Comparison of ENCODE assay signal across 17 cellular contexts in genomic region chr3:190326930-190327329, GRCh38. TPM values are rescaled to one million over a fixed set of nuclear protein-coding genes. Genes with fewer than 3 reads are reported as not detected.
A peak's percentile ranks its signal among the peaks of the same experiment; 100 is the strongest.
DNase-seq lines count a peak whose midpoint lies in the region; ATAC-seq, FAIRE-seq and TF ChIP-seq lines count a peak whose summit lies in the region.
"Had no signal": no experiment of that assay in that cellular context is flagged by ENCODE, and none has a peak within 500 bp of the region (broad histone marks: within the 10 kb centered on the region; RNA-seq: fewer than 3 reads in every experiment).

No MANE protein-coding gene starts in this region.

- H3K9me1 ChIP-seq in keratinocyte (ENCODE audit: control insufficient read depth, extremely low read depth, insufficient read depth, low read length) = no peaks in the 10 kb centered on the region

- H3K4me1 ChIP-seq in keratinocyte (ENCODE audit: control insufficient read depth, extremely low read depth, insufficient read depth, low read length) = peaks cover 35% of the 10 kb centered on the region
- peaks cover 4 to 8% of the 10 kb centered on the region in 2 donors for H3K4me1 ChIP-seq in thyroid gland

- no peaks in the 10 kb centered on the region for H3K36me3 Mint-ChIP-seq in activated T-cell treated with anti-CD3 and anti-CD28 coated beads, Interleukin-2, amount 50 U/mL, for 72 hours (ENCODE audit: insufficient read depth in 2 of 2)
- no peaks in the 10 kb centered on the region for H3K36me3 Mint-ChIP-seq in progenitor cell of endocrine pancreas (ENCODE audit: insufficient read depth)
- H3K36me3 Mint-ChIP-seq: activated naive CD8-positive, alpha-beta T cell treated with anti-CD3 and anti-CD28 coated beads for 36 hours had no signal

- no peak for ATAC-seq in activated T-cell treated with anti-CD3 and anti-CD28 coated beads, Interleukin-2, amount 50 U/mL, for 72 hours (replicated peaks in 1 of 2)
- peak; percentile 32 for ATAC-seq in esophagus mucosa
- no peak for ATAC-seq in GM19023 (IDR thresholded peaks at IDR 0.05; ENCODE audit: unreplicated experiment)

- dilution Hi-C loops in keratinocyte (cut with MboI; ENCODE audit: extremely low pct_ligation_motif_present, low sequenced_read_pairs) = no loop called here

- H3K9me3 ChIP-seq in keratinocyte (ENCODE audit: control insufficient read depth, low read depth, low read length) (no peaks in the 10 kb centered on the region), thyroid gland (no peaks in the 10 kb centered on the region)
- H3K9me3 ChIP-seq: lower lobe of right lung, neutrophil, thoracic aorta had no signal

- H3K4me3 ChIP-seq in keratinocyte (ENCODE audit: control insufficient read depth in 2 of 3, extremely low read depth in 1 of 3, insufficient read depth in 2 of 3, low read depth in 1 of 3, low read length in 3 of 3) (no peak overlapping the region), thyroid gland (replicated peaks in 1 of 3) (no peak overlapping the region)
- H3K4me3 ChIP-seq: lower lobe of right lung, thoracic aorta had no signal

- H3K36me3 ChIP-seq in keratinocyte (ENCODE audit: control insufficient read depth in 2 of 2, extremely low read depth in 1 of 2, insufficient read depth in 2 of 2, low read length in 2 of 2) (no peaks in the 10 kb centered on the region), thyroid gland (no peaks in the 10 kb centered on the region)
- H3K36me3 ChIP-seq: lower lobe of right lung, neutrophil, thoracic aorta had no signal

- no peak overlapping the region for H3K9ac ChIP-seq in keratinocyte (ENCODE audit: control insufficient read depth, extremely low read depth, insufficient read depth, low read length)

- DNase-seq in activated T-cell treated with anti-CD3 and anti-CD28 coated beads, Interleukin-2, amount 50 U/mL, for 72 hours = no peak
- DNase-seq in activated T-cell treated with anti-CD3 and anti-CD28 coated beads, Interleukin-2, amount 50 U/mL, for 1 hour = no peak
- DNase-seq in keratinocyte (ENCODE audit: low read depth, low spot score) (no peak), ureter (ENCODE audit: low spot score) (peak; percentile 58), thyroid gland (no peak), progenitor cell of endocrine pancreas (ENCODE audit: low spot score, unreplicated experiment) (no peak)
- DNase-seq: activated B cell treated with CpG ODN at 0.5 μM for 24 hours; activated naive CD8-positive, alpha-beta T cell treated with anti-CD3 and anti-CD28 coated beads for 36 hours; head of caudate nucleus; lower lobe of right lung; MV-4-11; NCI-H2227 treated with DMSO at 0.1 percent for 48 hours had no signal

- peak overlapping the region; percentile 38 for H2AFZ ChIP-seq in keratinocyte (ENCODE audit: control insufficient read depth, low read length)

- H3K4me3 Mint-ChIP-seq in activated T-cell treated with anti-CD3 and anti-CD28 coated beads, Interleukin-2, amount 50 U/mL, for 72 hours = no peak overlapping the region
- no peak overlapping the region for H3K4me3 Mint-ChIP-seq in progenitor cell of endocrine pancreas (ENCODE audit: low read depth)
- H3K4me3 Mint-ChIP-seq: activated B cell treated with CpG ODN at 0.5 μM for 24 hours; activated naive CD8-positive, alpha-beta T cell treated with anti-CD3 and anti-CD28 coated beads for 36 hours had no signal

- peaks cover 1% of the 10 kb centered on the region for H3K79me2 ChIP-seq in keratinocyte (ENCODE audit: control insufficient read depth, insufficient read depth, low read length)

- no peaks in the 10 kb centered on the region for H3K27me3 ChIP-seq in keratinocyte (ENCODE audit: control insufficient read depth, extremely low read depth, insufficient read depth, low read length)
- H3K27me3 ChIP-seq in thyroid gland = no peaks in the 10 kb centered on the region

- TF ChIP-seq CTCF in keratinocyte (optimal IDR thresholded peaks at IDR 0.05 in 1 of 3, IDR thresholded peaks at IDR 0.05 in 1 of 3, conservative IDR thresholded peaks at IDR 0.05 in 1 of 3; ENCODE audit: extremely low read depth in 1 of 3, insufficient read depth in 2 of 3, low read length in 3 of 3) (no peak), thyroid gland (IDR thresholded peaks at IDR 0.05) (peak in 1 of 6 experiments; percentile 28), progenitor cell of endocrine pancreas (IDR thresholded peaks at IDR 0.05; ENCODE audit: unreplicated experiment) (no peak)

- FAIRE-seq in keratinocyte (lab: Jason Lieb, UNC) = no peak
- FAIRE-seq: A204.1 had no signal

- peak overlapping the region; percentile 86 for H3K4me2 ChIP-seq in keratinocyte (ENCODE audit: control insufficient read depth, extremely low read depth, insufficient read depth, low read depth, low read length)

- 59 to 69% methylated on average over 4 of the region's 4 CpGs for WGBS in thyroid gland, 2 donors

- H3K27ac Mint-ChIP-seq in activated T-cell treated with anti-CD3 and anti-CD28 coated beads, Interleukin-2, amount 50 U/mL, for 72 hours = peak overlapping the region; percentile 75
- H3K27ac Mint-ChIP-seq in progenitor cell of endocrine pancreas = no peak overlapping the region
- H3K27ac Mint-ChIP-seq: activated B cell treated with CpG ODN at 0.5 μM for 24 hours; activated naive CD8-positive, alpha-beta T cell treated with anti-CD3 and anti-CD28 coated beads for 36 hours had no signal

- peaks cover 17% of the 10 kb centered on the region for H3K4me1 Mint-ChIP-seq in activated T-cell treated with anti-CD3 and anti-CD28 coated beads, Interleukin-2, amount 50 U/mL, for 72 hours (ENCODE audit: low read depth)
- peaks cover 27% of the 10 kb centered on the region for H3K4me1 Mint-ChIP-seq in progenitor cell of endocrine pancreas (ENCODE audit: low read depth)

- intact Hi-C loops in thyroid gland (cut with DNase I) = loop anchor here (10.0 kb wide), 1 partner anchor 362 kb away; no protein-coding TSS in a partner anchor

- no peaks in the 10 kb centered on the region for H4K20me1 ChIP-seq in keratinocyte (ENCODE audit: control insufficient read depth, extremely low read depth, insufficient read depth, low read length)

- TF ChIP-seq POLR2A in thyroid gland (IDR thresholded peaks at IDR 0.05) = no peak

- H3K27ac ChIP-seq in keratinocyte (ENCODE audit: control insufficient read depth, insufficient read depth, low read length) (no peak overlapping the region), thyroid gland (no peak overlapping the region)
- H3K27ac ChIP-seq: lower lobe of right lung, neutrophil, thoracic aorta had no signal

- no peaks in the 10 kb centered on the region for H3K9me3 Mint-ChIP-seq in activated T-cell treated with anti-CD3 and anti-CD28 coated beads, Interleukin-2, amount 50 U/mL, for 72 hours
- H3K9me3 Mint-ChIP-seq in progenitor cell of endocrine pancreas (ENCODE audit: low read depth) = no peaks in the 10 kb centered on the region
- H3K9me3 Mint-ChIP-seq: activated B cell treated with CpG ODN at 0.5 μM for 24 hours; activated naive CD8-positive, alpha-beta T cell treated with anti-CD3 and anti-CD28 coated beads for 36 hours had no signal

- H3K27me3 Mint-ChIP-seq in activated T-cell treated with anti-CD3 and anti-CD28 coated beads, Interleukin-2, amount 50 U/mL, for 72 hours (ENCODE audit: low read depth) = peaks cover 70% of the 10 kb centered on the region
- peaks cover 18% of the 10 kb centered on the region for H3K27me3 Mint-ChIP-seq in progenitor cell of endocrine pancreas

RNA-seq across cellular contexts. Expression of gene CLDN1, which starts 4.7 kb away (rescaled TPM):
- total RNA-seq in activated T-cell treated with anti-CD3 and anti-CD28 coated beads, Interleukin-2, amount 50 U/mL, for 72 hours = 10 to 100 TPM in 1 of 2 donors, 1 to 10 TPM in 1; 1.6 to 12.3 TPM
- 40.3 TPM for total RNA-seq in esophagus mucosa
- 126 to 406 TPM (median 218 TPM) in 3 replicates for polyA plus RNA-seq in keratinocyte
- 145 TPM for polyA plus RNA-seq in keratinocyte (2011; ENCODE audit: low read depth)
- 142 and 283 TPM in 2 replicates for polyA plus RNA-seq in keratinocyte (2011; cell fraction: cytosol; rRNA removed)
- 856 and 1,206 TPM in 2 replicates for polyA plus RNA-seq in keratinocyte (2011; cell fraction: nucleus; rRNA removed)
- polyA plus RNA-seq in keratinocyte (2012; ENCODE audit: low replicate concordance) = 97.6 and 476 TPM in 2 replicates
- 95.8 to 637 TPM (median 395 TPM) in 3 replicates for polyA minus RNA-seq in keratinocyte
- polyA minus RNA-seq in keratinocyte (2011; cell fraction: cytosol; rRNA and poly(A)+ RNA removed) = 140 TPM
- polyA minus RNA-seq in keratinocyte (2011; cell fraction: nucleus; rRNA and poly(A)+ RNA removed) = 726 and 1,190 TPM in 2 replicates
- total RNA-seq in ureter = 64.2 TPM
- 10 to 100 TPM in 2 of 4 donors, 1 to 10 TPM in 2; 5.1 to 29.2 (median 8.5) TPM for total RNA-seq in thyroid gland
- total RNA-seq in progenitor cell of endocrine pancreas = 37.8 and 38.0 TPM in 2 replicates
- total RNA-seq: activated B cell treated with CpG ODN at 0.5 μM for 24 hours had no signal
